Comparison of ENCODE assay signal across 16 cellular contexts in genomic region chr7:105084581-105084980, GRCh38.
"Had no signal": no experiment of that assay in that cellular context is flagged by ENCODE, and none has a peak within 500 bp of the region (broad histone marks: within the 10 kb centered on the region; RNA-seq: fewer than 3 reads in every experiment).

No MANE protein-coding gene starts in this region.

- ATAC-seq: activated CD4-positive, CD25-positive, alpha-beta regulatory T cell treated with anti-CD3 and anti-CD28 coated beads, Interleukin-2, amount 50 U/mL, for 24 hours; activated T-cell treated with anti-CD3 and anti-CD28 coated beads, Interleukin-2, amount 50 U/mL, for 72 hours; body of pancreas; left lobe of liver had no signal

- FAIRE-seq: islet of Langerhans had no signal

- H3K27me3 Mint-ChIP-seq: central memory CD8-positive, alpha-beta T cell had no signal

- H3K27ac ChIP-seq: body of pancreas, ovary, skin epidermis, tibial artery had no signal

- H3K27ac Mint-ChIP-seq: activated T-cell treated with anti-CD3 and anti-CD28 coated beads, Interleukin-2, amount 50 U/mL, for 72 hours; endodermal cell; T-helper 2 cell treated with Interferon-gamma antibody and Interleukin-4, amounts not matched to agents 5 μg/mL and 100 μg/mL, for 36 hours had no signal

- H3K4me3 Mint-ChIP-seq: activated T-cell treated with anti-CD3 and anti-CD28 coated beads, Interleukin-2, amount 50 U/mL, for 72 hours; central memory CD8-positive, alpha-beta T cell; endodermal cell; neural crest cell; T-helper 2 cell treated with Interferon-gamma antibody and Interleukin-4, amounts not matched to agents 5 μg/mL and 100 μg/mL, for 36 hours had no signal

- DNase-seq: activated CD4-positive, alpha-beta T cell treated with anti-CD3 and anti-CD28 coated beads, Interleukin-2, amount 50 U/mL, for 4 hours; activated T-cell treated with anti-CD3 and anti-CD28 coated beads, Interleukin-2, amount 50 U/mL, for 72 hours; amniotic stem cell; body of pancreas; dermis blood vessel endothelial cell; endodermal cell; ovary; stimulated activated CD4-positive, alpha-beta T cell treated with anti-CD3 and anti-CD28 coated beads, Interleukin-4, amount 100 ng/mL, for 4 hours; tibial artery had no signal

- H3K4me3 ChIP-seq: body of pancreas, ovary, skin epidermis, tibial artery had no signal

- H3K36me3 ChIP-seq: ovary had no signal

- H3K9me3 Mint-ChIP-seq: activated T-cell treated with anti-CD3 and anti-CD28 coated beads, Interleukin-2, amount 50 U/mL, for 72 hours; central memory CD8-positive, alpha-beta T cell; endodermal cell; neural crest cell; T-helper 2 cell treated with Interferon-gamma antibody and Interleukin-4, amounts not matched to agents 5 μg/mL and 100 μg/mL, for 36 hours had no signal

- H3K9me3 ChIP-seq: body of pancreas, ovary, tibial artery had no signal

- H3K4me1 Mint-ChIP-seq: endodermal cell, neural crest cell had no signal

- H3K27me3 ChIP-seq: body of pancreas, ovary, tibial artery had no signal

- H3K4me1 ChIP-seq: body of pancreas had no signal
